In the genomic region with DNA sequence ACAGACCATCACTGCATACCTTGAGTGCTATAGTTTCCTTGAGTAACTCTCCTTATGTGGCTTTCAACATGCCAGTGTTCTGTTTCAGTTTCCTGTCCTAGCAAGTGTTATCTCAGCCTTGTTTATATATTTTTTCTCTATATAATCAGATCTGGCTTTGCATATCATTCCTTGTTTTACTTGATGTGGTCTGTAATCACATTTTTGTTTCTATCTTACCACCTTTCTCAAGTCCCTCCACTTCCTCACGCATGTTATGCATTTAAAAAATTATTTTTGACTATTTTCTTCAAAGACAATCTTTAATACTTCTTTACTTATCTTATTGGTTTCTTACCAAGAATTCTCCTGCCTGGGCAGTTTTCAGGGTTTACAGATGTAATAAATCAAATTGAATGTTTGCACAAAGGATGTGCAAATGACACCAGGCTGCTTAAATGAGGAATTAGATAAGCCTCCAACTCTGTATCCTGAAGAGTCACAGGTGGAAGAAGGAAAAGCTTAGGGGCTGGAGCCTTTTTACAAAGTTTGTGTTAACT, we compare ENCODE assay signal across 14 cellular contexts.
"Had no signal": no experiment of that assay in that cellular context is flagged by ENCODE, and none has a peak within 500 bp of the region (broad histone marks: within the 10 kb centered on the region; RNA-seq: fewer than 3 reads in every experiment).

No MANE protein-coding gene starts in this region.

- ATAC-seq: activated CD4-positive, alpha-beta T cell treated with anti-CD3 and anti-CD28 coated beads for 36 hours; activated T-cell treated with anti-CD3 and anti-CD28 coated beads, Interleukin-2, amount 50 U/mL, for 4 hours; heart right ventricle; natural killer cell treated with Interleukin-12 subunit alpha and Interleukin-12 subunit beta and Interleukin-15 and Interleukin-18, amount 100 ng/mL, for 72 hours; stimulated activated memory B cell treated with anti-CD40 and anti-IgM and Interleukin-4, amounts not matched to agents 10 μg/mL and 1 μg/mL and 100 μg/mL, for 72 hours had no signal

- H3K4me1 ChIP-seq: adrenal gland had no signal

- H3K9me3 ChIP-seq: adrenal gland, heart right ventricle, left ventricle myocardium inferior had no signal

- H3K36me3 ChIP-seq: adrenal gland, heart right ventricle, left ventricle myocardium inferior had no signal

- FAIRE-seq: frontal cortex, islet of Langerhans had no signal

- H3K4me3 ChIP-seq: adrenal gland, heart right ventricle, left ventricle myocardium inferior had no signal

- H3K27me3 ChIP-seq: adrenal gland, heart right ventricle had no signal

- H3K27ac ChIP-seq: adrenal gland, heart right ventricle, left ventricle myocardium inferior had no signal

- DNase-seq: activated CD4-positive, alpha-beta memory T cell treated with anti-CD3 and anti-CD28 coated beads for 36 hours; activated CD4-positive, alpha-beta T cell treated with anti-CD3 and anti-CD28 coated beads for 36 hours; activated effector memory CD4-positive, alpha-beta T cell treated with Interleukin-2 at 50 U/mL for 16 hours; activated naive CD4-positive, alpha-beta T cell treated with anti-CD3 and anti-CD28 coated beads, Interleukin-2, amount 50 U/mL, for 16 hours; activated T-cell treated with anti-CD3 and anti-CD28 coated beads, Interleukin-2, amount 50 U/mL, for 4 hours; adrenal gland; effector CD8-positive, alpha-beta T cell; heart right ventricle; left ventricle myocardium inferior; stimulated activated CD4-positive, alpha-beta T cell treated with anti-CD3 and anti-CD28 coated beads, Interleukin-2, amount 100 ng/mL, for 48 hours had no signal
